Comparison of ENCODE assay signal across 1 cellular context in the genomic region with DNA sequence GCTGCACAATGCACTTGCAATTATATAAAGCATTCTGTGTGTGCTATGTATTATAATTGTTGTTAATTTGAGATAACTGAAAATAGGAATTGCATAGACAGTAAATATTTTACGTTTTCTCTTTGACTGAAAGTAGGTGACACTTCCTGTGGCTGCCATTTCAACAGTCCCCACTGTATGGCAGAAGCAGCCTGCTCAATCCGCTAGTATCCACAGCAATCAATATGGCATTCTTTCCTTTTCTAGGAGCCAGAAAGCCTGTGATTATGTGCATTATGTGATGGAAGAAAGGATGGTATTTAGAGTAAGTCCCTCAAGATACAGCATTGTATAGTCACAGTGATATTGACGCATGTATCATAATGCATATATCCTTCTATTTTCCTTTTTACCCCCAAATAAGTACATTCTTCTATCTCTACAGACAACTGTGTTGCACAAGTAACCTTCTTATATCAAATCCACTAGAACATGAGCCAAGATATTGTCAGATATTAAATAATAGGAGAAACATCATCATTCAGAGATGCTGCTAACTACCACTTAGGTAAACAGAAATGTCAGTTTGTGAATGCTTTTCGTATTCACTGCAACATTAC.
TF ChIP-seq lines count a peak whose summit lies in the region.

No MANE protein-coding gene starts in this region.

TF ChIP-seq in GM23338, 12 proteins besides CTCF, POLR2A, EP300 and RAD21 (continued from another document):
- TF ChIP-seq REST (IDR thresholded peaks at IDR 0.05; ENCODE audit: unreplicated experiment): no peak
- no peak for TF ChIP-seq ZNF331 (CRISPR knock-in tag; IDR thresholded peaks at IDR 0.05; ENCODE audit: low read depth)
- TF ChIP-seq ZNF114 (CRISPR knock-in tag; IDR thresholded peaks at IDR 0.05): no peak
- no peak for TF ChIP-seq EZH2phosphoT487 (IDR thresholded peaks at IDR 0.05; ENCODE audit: unreplicated experiment)
- no peak for TF ChIP-seq POLR2AphosphoS5 (IDR thresholded peaks at IDR 0.05; ENCODE audit: low read depth)
- no peak for TF ChIP-seq JUNB (IDR thresholded peaks at IDR 0.05; ENCODE audit: unreplicated experiment)
- TF ChIP-seq NANOG (IDR thresholded peaks at IDR 0.05; ENCODE audit: borderline replicate concordance): no peak
- TF ChIP-seq ZNF462 (CRISPR knock-in tag; IDR thresholded peaks at IDR 0.05): no peak
- no peak for TF ChIP-seq ETS1 (IDR thresholded peaks at IDR 0.05)
